In genomic region chr9:128972956-128973355, GRCh38 we compare ENCODE assay signal across 15 cellular contexts. TPM values are rescaled to one million over a fixed set of nuclear protein-coding genes. Genes with fewer than 3 reads are reported as not detected.
A peak's percentile ranks its signal among the peaks of the same experiment; 100 is the strongest.
DNase-seq lines count a peak whose midpoint lies in the region; ATAC-seq and TF ChIP-seq lines count a peak whose summit lies in the region.
"Had no signal": no experiment of that assay in that cellular context is flagged by ENCODE, and none has a peak within 500 bp of the region (broad histone marks: within the 10 kb centered on the region; RNA-seq: fewer than 3 reads in every experiment).

No MANE protein-coding gene starts in this region.

- H3K4me3 ChIP-seq in ACC112 (ENCODE audit: low read depth, low read length) (peak overlapping the region; percentile 22; the same call in 1 of the 2 replicates), fibroblast of the aortic adventitia (ENCODE audit: low read depth, low read length) (no peak overlapping the region), heart left ventricle (no peak overlapping the region)
- no peak overlapping the region for H3K4me3 ChIP-seq in CD4-positive, alpha-beta memory T cell (ENCODE audit: low read length in 2 of 2)
- H3K4me3 ChIP-seq: SK-N-MC had no signal

- no peak for TF ChIP-seq POLR2A in heart left ventricle (IDR thresholded peaks at IDR 0.05)

- H3K27me3 Mint-ChIP-seq in naive thymus-derived CD8-positive, alpha-beta T cell: no peaks in the 10 kb centered on the region
- no peaks in the 10 kb centered on the region for H3K27me3 Mint-ChIP-seq in CD4-positive, alpha-beta memory T cell
- H3K27me3 Mint-ChIP-seq: progenitor cell of endocrine pancreas had no signal

- TF ChIP-seq CTCF in fibroblast of the aortic adventitia (IDR thresholded peaks at IDR 0.05; ENCODE audit: insufficient read depth, low read length): no peak
- no peak for TF ChIP-seq CTCF in heart left ventricle (IDR thresholded peaks at IDR 0.05)

- H3K36me3 Mint-ChIP-seq in naive thymus-derived CD8-positive, alpha-beta T cell: peaks cover 8 to 97% (median 24%) of the 10 kb centered on the region in 3 donors
- peaks cover 49 to 69% of the 10 kb centered on the region in 2 donors for H3K36me3 Mint-ChIP-seq in CD4-positive, alpha-beta memory T cell

- H3K4me1 ChIP-seq in ACC112 (ENCODE audit: control insufficient read depth, insufficient read depth, low read length, unreplicated experiment): peaks cover 23% of the 10 kb centered on the region
- H3K4me1 ChIP-seq in heart left ventricle: no peaks in the 10 kb centered on the region
- no peaks in the 10 kb centered on the region for H3K4me1 ChIP-seq in CD4-positive, alpha-beta memory T cell (ENCODE audit: insufficient read depth, low read length)

- peaks cover 3% of the 10 kb centered on the region for H3K79me2 ChIP-seq in ACC112 (ENCODE audit: control insufficient read depth, insufficient read depth, low read length, unreplicated experiment)

- H3K4me1 Mint-ChIP-seq in naive thymus-derived CD8-positive, alpha-beta T cell: no peaks in the 10 kb centered on the region
- H3K4me1 Mint-ChIP-seq in CD4-positive, alpha-beta memory T cell: peaks cover 0 to 4% (median 0%) of the 10 kb centered on the region in 4 donors

- WGBS in heart left ventricle, 4 donors: 69 to 79% (median 76%) methylated on average over 4 of the region's 4 CpGs

- no peak overlapping the region for H3K4me3 Mint-ChIP-seq in naive thymus-derived CD8-positive, alpha-beta T cell
- H3K4me3 Mint-ChIP-seq in CD4-positive, alpha-beta memory T cell: no peak overlapping the region

- ATAC-seq in naive thymus-derived CD8-positive, alpha-beta T cell: no peak
- ATAC-seq in heart left ventricle: no peak

- peak; percentile 52 for DNase-seq in HS-5 (ENCODE audit: low read depth)
- DNase-seq in amniotic stem cell (lab: John Stamatoyannopoulos, UW): peak; percentile 24
- DNase-seq in fibroblast of the aortic adventitia (ENCODE audit: low read depth): peak; percentile 53
- DNase-seq in naive thymus-derived CD8-positive, alpha-beta T cell: no peak
- DNase-seq in effector CD4-positive, alpha-beta T cell: no peak
- DNase-seq in heart left ventricle: no peak
- DNase-seq in CD4-positive, alpha-beta memory T cell: no peak
- DNase-seq: activated CD8-positive, alpha-beta memory T cell treated with anti-CD3 and anti-CD28 coated beads, Interleukin-2, amount 50 U/mL, for 4 hours; activated naive CD4-positive, alpha-beta T cell treated with anti-CD3 and anti-CD28 coated beads, Interleukin-2, amount 50 U/mL, for 16 hours; NCI-H1048; stimulated activated CD4-positive, alpha-beta T cell treated with anti-CD3 and anti-CD28 coated beads, Interleukin-15, amount 100 ng/mL, for 24 hours; WERI-Rb-1 had no signal

- POLR2A ChIA-PET in naive thymus-derived CD8-positive, alpha-beta T cell (lab: Charles Lee): no interaction called here
- POLR2A ChIA-PET in CD4-positive, alpha-beta memory T cell (lab: Charles Lee; ENCODE audit: partially characterized antibody): no interaction called here

- H3K27ac ChIP-seq in ACC112 (ENCODE audit: low read depth, low read length) (peak overlapping the region; percentile 52), heart left ventricle (no peak overlapping the region)
- H3K27ac ChIP-seq in CD4-positive, alpha-beta memory T cell (ENCODE audit: low read depth, low read length): no peak overlapping the region
- H3K27ac ChIP-seq: SK-N-MC, WERI-Rb-1 had no signal

- H3K27me3 ChIP-seq in ACC112 (ENCODE audit: insufficient read depth, low read length) (no peaks in the 10 kb centered on the region), heart left ventricle (no peaks in the 10 kb centered on the region)
- no peaks in the 10 kb centered on the region for H3K27me3 ChIP-seq in CD4-positive, alpha-beta memory T cell (ENCODE audit: insufficient read depth, low read length)

- CTCF ChIA-PET in CD4-positive, alpha-beta memory T cell (lab: Charles Lee; ENCODE audit: partially characterized antibody): no interaction called here

- H3K27ac Mint-ChIP-seq in naive thymus-derived CD8-positive, alpha-beta T cell: peak overlapping the region in 4 of 10 donors; percentile 26 to 57 (median 40)
- peak overlapping the region in 3 of 7 donors; percentile 8 to 65 (median 14) for H3K27ac Mint-ChIP-seq in CD4-positive, alpha-beta memory T cell
- H3K27ac Mint-ChIP-seq: progenitor cell of endocrine pancreas had no signal

- intact Hi-C loops in heart left ventricle (cut with DNase I): no loop called here
- intact Hi-C loops in CD4-positive, alpha-beta memory T cell (cut with micrococcal nuclease): no loop called here

- peaks cover 46% of the 10 kb centered on the region for H3K36me3 ChIP-seq in ACC112 (ENCODE audit: insufficient read depth, low read length)
- peaks cover 0 to 100% (median 94%) of the 10 kb centered on the region in 9 donors for H3K36me3 ChIP-seq in heart left ventricle
- H3K36me3 ChIP-seq in CD4-positive, alpha-beta memory T cell (ENCODE audit: insufficient read depth, low read length): peaks cover 60% of the 10 kb centered on the region

- H2AFZ ChIP-seq in ACC112 (ENCODE audit: low read length, unreplicated experiment): no peak overlapping the region

- H3K9me3 Mint-ChIP-seq in naive thymus-derived CD8-positive, alpha-beta T cell: no peaks in the 10 kb centered on the region
- no peaks in the 10 kb centered on the region for H3K9me3 Mint-ChIP-seq in CD4-positive, alpha-beta memory T cell

- H3K9me3 ChIP-seq in heart left ventricle: no peaks in the 10 kb centered on the region
- H3K9me3 ChIP-seq in CD4-positive, alpha-beta memory T cell (ENCODE audit: control insufficient read depth in 1 of 2, low read length in 2 of 2): no peaks in the 10 kb centered on the region

RNA-seq across cellular contexts. Expression of gene NUP188, which starts 25.5 kb away (rescaled TPM):
- total RNA-seq in fibroblast of the aortic adventitia (ENCODE audit: low replicate concordance) (37.0 and 69.1 TPM in 2 replicates), heart left ventricle (10 to 100 TPM; 15.1 to 30.4 (median 22.6) TPM)
- total RNA-seq in naive thymus-derived CD8-positive, alpha-beta T cell: 10 to 100 TPM; 68.8 to 79.6 TPM
- polyA plus RNA-seq in naive thymus-derived CD8-positive, alpha-beta T cell: 10 to 100 TPM; 21.9 to 36.8 (median 29.8) TPM
- 10 to 100 TPM; 10.6 to 35.1 TPM for polyA plus RNA-seq in heart left ventricle
- 10 to 100 TPM; 70.1 to 70.8 TPM for total RNA-seq in CD4-positive, alpha-beta memory T cell
- polyA plus RNA-seq in CD4-positive, alpha-beta memory T cell: 10 to 100 TPM; 27.2 to 39.4 TPM

RNA-seq across cellular contexts. Expression of gene DOLK, which starts 25.6 kb away (rescaled TPM):
- total RNA-seq in fibroblast of the aortic adventitia (ENCODE audit: low replicate concordance) (17.6 and 27.4 TPM in 2 replicates), heart left ventricle (10 to 100 TPM in 6 of 9 donors, 1 to 10 TPM in 3; 8.2 to 14.8 (median 10.6) TPM)
- total RNA-seq in naive thymus-derived CD8-positive, alpha-beta T cell: 10 to 100 TPM; 10.3 to 11.1 TPM
- 1 to 10 TPM; 9.0 to 9.2 (median 9.1) TPM for polyA plus RNA-seq in naive thymus-derived CD8-positive, alpha-beta T cell
- 10 to 100 TPM in 1 of 2 donors, 1 to 10 TPM in 1; 7.8 to 15.6 TPM for polyA plus RNA-seq in heart left ventricle
- total RNA-seq in CD4-positive, alpha-beta memory T cell: 10 to 100 TPM in 1 of 2 experiments, 1 to 10 TPM in 1; 9.9 to 12.9 TPM
- 10 to 100 TPM in 1 of 2 donors, 1 to 10 TPM in 1; 9.1 to 11.7 TPM for polyA plus RNA-seq in CD4-positive, alpha-beta memory T cell

RNA-seq across cellular contexts. Expression of gene PHYHD1, which starts 52.2 kb away (rescaled TPM):
- total RNA-seq in fibroblast of the aortic adventitia (ENCODE audit: low replicate concordance): 8.5 and 13.1 TPM in 2 replicates
- total RNA-seq in naive thymus-derived CD8-positive, alpha-beta T cell: 1 to 10 TPM; 6.9 to 8.2 TPM
- 1 to 10 TPM; 2.6 to 7.4 (median 6.2) TPM for polyA plus RNA-seq in naive thymus-derived CD8-positive, alpha-beta T cell
- 10 to 100 TPM; 14.0 to 49.0 (median 27.3) TPM for total RNA-seq in heart left ventricle
- polyA plus RNA-seq in heart left ventricle: 10 to 100 TPM; 24.2 to 41.5 TPM
- total RNA-seq in CD4-positive, alpha-beta memory T cell: 1 to 10 TPM; 1.7 to 2.2 TPM
- polyA plus RNA-seq in CD4-positive, alpha-beta memory T cell: not detected

RNA-seq across cellular contexts. Expression of gene SH3GLB2, which starts 55.2 kb away (rescaled TPM):
- total RNA-seq in fibroblast of the aortic adventitia (ENCODE audit: low replicate concordance): 32.1 and 41.0 TPM in 2 replicates
- total RNA-seq in naive thymus-derived CD8-positive, alpha-beta T cell: 100 to 1,000 TPM; 109 to 113 TPM
- 10 to 100 TPM; 21.7 to 40.9 (median 37.8) TPM for polyA plus RNA-seq in naive thymus-derived CD8-positive, alpha-beta T cell
- 10 to 100 TPM; 27.3 to 42.7 (median 36.5) TPM for total RNA-seq in heart left ventricle
- polyA plus RNA-seq in heart left ventricle: 10 to 100 TPM; 29.5 to 33.6 TPM
- 100 to 1,000 TPM; 111 to 113 TPM for total RNA-seq in CD4-positive, alpha-beta memory T cell
- polyA plus RNA-seq in CD4-positive, alpha-beta memory T cell: 10 to 100 TPM; 23.8 to 43.5 TPM

Comparison
In these comparisons a context has a peak if more than half of its experiments do, and no peak if none do; other contexts are left out.
1. DNase-seq: peak in HS-5 (single experiment), amniotic stem cell (single experiment) and fibroblast of the aortic adventitia (single experiment); none in naive thymus-derived CD8-positive, alpha-beta T cell (0 of 10), effector CD4-positive, alpha-beta T cell (single experiment), heart left ventricle (0 of 5) and CD4-positive, alpha-beta memory T cell (0 of 5).